Comparison of ENCODE assay signal across 1 cellular context in the genomic region with DNA sequence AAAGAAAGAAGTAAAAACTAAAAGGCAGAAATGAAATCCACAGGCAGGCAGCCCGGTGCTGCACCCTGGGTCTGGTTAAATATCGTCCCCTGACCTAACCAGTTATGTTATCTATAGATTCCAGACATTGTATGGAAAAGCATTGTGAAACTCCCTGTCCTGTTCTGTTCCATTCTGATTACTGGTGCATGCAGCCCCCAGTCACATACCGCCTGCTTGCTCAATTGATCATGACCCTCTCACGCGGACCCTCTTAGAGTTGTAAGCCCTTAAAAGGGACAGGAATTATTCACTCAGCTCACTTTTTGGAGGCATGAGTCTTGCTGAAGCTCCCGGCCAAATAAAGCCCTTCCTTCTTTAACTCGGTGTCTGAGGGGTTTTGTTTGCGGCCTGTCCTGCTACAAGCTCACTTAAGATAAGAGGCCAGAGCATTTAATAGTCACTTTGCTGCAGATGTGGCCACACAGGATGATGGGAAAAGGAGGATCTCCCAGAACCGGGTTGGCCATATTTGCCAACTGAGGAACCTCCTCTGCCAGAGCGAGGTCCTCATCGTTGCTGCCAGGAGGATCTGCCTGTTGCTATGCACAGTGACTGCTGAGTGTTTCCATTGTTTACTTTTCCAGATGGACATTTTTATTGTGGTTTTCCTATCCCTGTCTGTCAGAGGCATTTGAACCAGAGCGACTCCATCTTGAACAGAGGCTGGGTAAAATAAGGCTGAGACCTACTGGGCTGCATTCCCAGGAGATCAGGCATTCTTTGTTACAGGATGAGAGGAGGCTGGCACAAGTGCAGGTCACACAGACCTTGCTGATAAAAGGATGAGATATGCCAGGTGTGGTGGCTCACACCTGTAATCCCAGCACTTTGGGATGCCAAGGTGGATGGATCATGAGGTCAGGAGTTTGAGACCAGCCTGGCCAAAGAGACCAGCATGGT.
TF ChIP-seq lines count a peak whose summit lies in the region.

No MANE protein-coding gene starts in this region.

TF ChIP-seq in K562, 482 proteins besides CTCF, POLR2A, EP300 and RAD21 (continued from another document and continues in another):
- TF ChIP-seq, protein P1, sequence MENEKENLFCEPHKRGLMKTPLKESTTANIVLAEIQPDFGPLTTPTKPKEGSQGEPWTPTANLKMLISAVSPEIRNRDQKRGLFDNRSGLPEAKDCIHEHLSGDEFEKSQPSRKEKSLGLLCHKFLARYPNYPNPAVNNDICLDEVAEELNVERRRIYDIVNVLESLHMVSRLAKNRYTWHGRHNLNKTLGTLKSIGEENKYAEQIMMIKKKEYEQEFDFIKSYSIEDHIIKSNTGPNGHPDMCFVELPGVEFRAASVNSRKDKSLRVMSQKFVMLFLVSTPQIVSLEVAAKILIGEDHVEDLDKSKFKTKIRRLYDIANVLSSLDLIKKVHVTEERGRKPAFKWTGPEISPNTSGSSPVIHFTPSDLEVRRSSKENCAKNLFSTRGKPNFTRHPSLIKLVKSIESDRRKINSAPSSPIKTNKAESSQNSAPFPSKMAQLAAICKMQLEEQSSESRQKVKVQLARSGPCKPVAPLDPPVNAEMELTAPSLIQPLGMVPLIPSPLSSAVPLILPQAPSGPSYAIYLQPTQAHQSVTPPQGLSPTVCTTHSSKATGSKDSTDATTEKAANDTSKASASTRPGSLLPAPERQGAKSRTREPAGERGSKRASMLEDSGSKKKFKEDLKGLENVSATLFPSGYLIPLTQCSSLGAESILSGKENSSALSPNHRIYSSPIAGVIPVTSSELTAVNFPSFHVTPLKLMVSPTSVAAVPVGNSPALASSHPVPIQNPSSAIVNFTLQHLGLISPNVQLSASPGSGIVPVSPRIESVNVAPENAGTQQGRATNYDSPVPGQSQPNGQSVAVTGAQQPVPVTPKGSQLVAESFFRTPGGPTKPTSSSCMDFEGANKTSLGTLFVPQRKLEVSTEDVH (IDR thresholded peaks at IDR 0.05; ENCODE audit: low read depth, partially characterized antibody) = peak; percentile 36
- TF ChIP-seq RFX5 (IDR thresholded peaks at IDR 0.05; ENCODE audit: low read depth, low read length) (no peak), FOXK2 (conservative IDR thresholded peaks at IDR 0.05 in 1 of 2, IDR thresholded peaks at IDR 0.05 in 1 of 2; ENCODE audit: low read depth in 2 of 2) (no peak), CBX8 (IDR thresholded peaks at IDR 0.05; ENCODE audit: borderline replicate concordance, extremely low read depth, low read depth, low read length, poor library complexity, severe bottlenecking) (no peak), HIVEP1 (CRISPR knock-in tag; IDR thresholded peaks at IDR 0.05) (peak; percentile 95), TCFL5 (CRISPR knock-in tag; conservative IDR thresholded peaks at IDR 0.05) (peak; percentile 85; the same call in 1 of the 2 replicates), ZNF584 (CRISPR knock-in tag; IDR thresholded peaks at IDR 0.05; ENCODE audit: low read depth) (peak; percentile 95), PTBP1 (IDR thresholded peaks at IDR 0.05; ENCODE audit: low read depth, low read length) (no peak), SIN3B (IDR thresholded peaks at IDR 0.05; ENCODE audit: low read depth) (no peak), MCM7 (IDR thresholded peaks at IDR 0.05) (no peak), PHF21A (IDR thresholded peaks at IDR 0.05; ENCODE audit: borderline replicate concordance, low read depth) (no peak), TEAD1 (CRISPR knock-in tag; IDR thresholded peaks at IDR 0.05) (peak; percentile 85 to 97), TAF1 (IDR thresholded peaks at IDR 0.05; ENCODE audit: control insufficient read depth, extremely low read depth, insufficient read depth, low read length, severe bottlenecking) (no peak), KAT8 (IDR thresholded peaks at IDR 0.05; ENCODE audit: low read depth) (no peak), ZSCAN29 (IDR thresholded peaks at IDR 0.05) (no peak), ZNF121 (CRISPR knock-in tag; conservative IDR thresholded peaks at IDR 0.05) (no peak), ZNF143 (CRISPR knock-in tag; IDR thresholded peaks at IDR 0.05) (no peak; the same call in 1 of the 2 replicates), CTBP1 (IDR thresholded peaks at IDR 0.05; ENCODE audit: borderline replicate concordance) (0 out of 2 replicates have a peak, but pooled peaks have one; percentile 9), IFI16 (CRISPR knock-in tag; IDR thresholded peaks at IDR 0.05) (peak; percentile 98), ZC3H4 (CRISPR knock-in tag; IDR thresholded peaks at IDR 0.05; ENCODE audit: borderline replicate concordance) (no peak), ZNF444 (CRISPR knock-in tag; IDR thresholded peaks at IDR 0.05) (peak; percentile 89), MBD2 (IDR thresholded peaks at IDR 0.05; ENCODE audit: borderline replicate concordance, low read depth) (peak; percentile 17; the same call in 1 of the 2 replicates), KLF13 (tag; IDR thresholded peaks at IDR 0.05; ENCODE audit: borderline replicate concordance, low read depth) (peak; percentile 96), XRCC5 (IDR thresholded peaks at IDR 0.05; ENCODE audit: low read depth, low read length) (no peak), MEF2D (tag; conservative IDR thresholded peaks at IDR 0.05; ENCODE audit: low read depth) (peak; percentile 98), ZNF780A (CRISPR knock-in tag; IDR thresholded peaks at IDR 0.05) (peak; percentile 83; the same call in 1 of the 2 replicates), SREBF1 (IDR thresholded peaks at IDR 0.05; ENCODE audit: borderline replicate concordance, low read depth, low read length) (no peak), NFXL1 (CRISPR knock-in tag; IDR thresholded peaks at IDR 0.05) (peak; percentile 95), HDGF (IDR thresholded peaks at IDR 0.05) (no peak), NELFE (IDR thresholded peaks at IDR 0.05; ENCODE audit: insufficient read depth, insufficient read length) (no peak), RAD51 (IDR thresholded peaks at IDR 0.05; ENCODE audit: borderline replicate concordance, low read depth) (no peak), CCNT2 (IDR thresholded peaks at IDR 0.05; ENCODE audit: borderline replicate concordance, extremely low read depth, insufficient read length, low read depth, low read length) (peak; percentile 61), CBX2 (IDR thresholded peaks at IDR 0.05; ENCODE audit: insufficient read depth, low read length, poor library complexity, severe bottlenecking) (no peak), YBX1 (IDR thresholded peaks at IDR 0.05) (no peak), NFATC3 (IDR thresholded peaks at IDR 0.05) (no peak), ILK (tag; IDR thresholded peaks at IDR 0.05; ENCODE audit: borderline replicate concordance, low read depth) (peak; percentile 93), FOS (IDR thresholded peaks at IDR 0.05; ENCODE audit: extremely low read depth, insufficient read length) (no peak), TEAD4 (IDR thresholded peaks at IDR 0.05; ENCODE audit: low read length) (peak; percentile 94), TEAD4 (CRISPR knock-in tag; IDR thresholded peaks at IDR 0.05; ENCODE audit: borderline replicate concordance) (no peak), SP2 (IDR thresholded peaks at IDR 0.05; ENCODE audit: extremely low read depth, low read depth, low read length, poor library complexity, severe bottlenecking) (no peak), ZNF224 (CRISPR knock-in tag; IDR thresholded peaks at IDR 0.05) (no peak)
- TF ChIP-seq, protein P2, sequence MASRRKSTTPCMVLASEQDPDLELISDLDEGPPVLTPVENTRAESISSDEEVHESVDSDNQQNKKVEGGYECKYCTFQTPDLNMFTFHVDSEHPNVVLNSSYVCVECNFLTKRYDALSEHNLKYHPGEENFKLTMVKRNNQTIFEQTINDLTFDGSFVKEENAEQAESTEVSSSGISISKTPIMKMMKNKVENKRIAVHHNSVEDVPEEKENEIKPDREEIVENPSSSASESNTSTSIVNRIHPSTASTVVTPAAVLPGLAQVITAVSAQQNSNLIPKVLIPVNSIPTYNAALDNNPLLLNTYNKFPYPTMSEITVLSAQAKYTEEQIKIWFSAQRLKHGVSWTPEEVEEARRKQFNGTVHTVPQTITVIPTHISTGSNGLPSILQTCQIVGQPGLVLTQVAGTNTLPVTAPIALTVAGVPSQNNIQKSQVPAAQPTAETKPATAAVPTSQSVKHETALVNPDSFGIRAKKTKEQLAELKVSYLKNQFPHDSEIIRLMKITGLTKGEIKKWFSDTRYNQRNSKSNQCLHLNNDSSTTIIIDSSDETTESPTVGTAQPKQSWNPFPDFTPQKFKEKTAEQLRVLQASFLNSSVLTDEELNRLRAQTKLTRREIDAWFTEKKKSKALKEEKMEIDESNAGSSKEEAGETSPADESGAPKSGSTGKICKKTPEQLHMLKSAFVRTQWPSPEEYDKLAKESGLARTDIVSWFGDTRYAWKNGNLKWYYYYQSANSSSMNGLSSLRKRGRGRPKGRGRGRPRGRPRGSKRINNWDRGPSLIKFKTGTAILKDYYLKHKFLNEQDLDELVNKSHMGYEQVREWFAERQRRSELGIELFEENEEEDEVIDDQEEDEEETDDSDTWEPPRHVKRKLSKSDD (conservative IDR thresholded peaks at IDR 0.05; ENCODE audit: low read length) = no peak
- TF ChIP-seq, protein P3, sequence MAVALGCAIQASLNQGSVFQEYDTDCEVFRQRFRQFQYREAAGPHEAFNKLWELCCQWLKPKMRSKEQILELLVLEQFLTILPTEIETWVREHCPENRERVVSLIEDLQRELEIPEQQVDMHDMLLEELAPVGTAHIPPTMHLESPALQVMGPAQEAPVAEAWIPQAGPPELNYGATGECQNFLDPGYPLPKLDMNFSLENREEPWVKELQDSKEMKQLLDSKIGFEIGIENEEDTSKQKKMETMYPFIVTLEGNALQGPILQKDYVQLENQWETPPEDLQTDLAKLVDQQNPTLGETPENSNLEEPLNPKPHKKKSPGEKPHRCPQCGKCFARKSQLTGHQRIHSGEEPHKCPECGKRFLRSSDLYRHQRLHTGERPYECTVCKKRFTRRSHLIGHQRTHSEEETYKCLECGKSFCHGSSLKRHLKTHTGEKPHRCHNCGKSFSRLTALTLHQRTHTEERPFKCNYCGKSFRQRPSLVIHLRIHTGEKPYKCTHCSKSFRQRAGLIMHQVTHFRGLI (CRISPR knock-in tag; IDR thresholded peaks at IDR 0.05) = peak; percentile 79
- TF ChIP-seq, protein P4, sequence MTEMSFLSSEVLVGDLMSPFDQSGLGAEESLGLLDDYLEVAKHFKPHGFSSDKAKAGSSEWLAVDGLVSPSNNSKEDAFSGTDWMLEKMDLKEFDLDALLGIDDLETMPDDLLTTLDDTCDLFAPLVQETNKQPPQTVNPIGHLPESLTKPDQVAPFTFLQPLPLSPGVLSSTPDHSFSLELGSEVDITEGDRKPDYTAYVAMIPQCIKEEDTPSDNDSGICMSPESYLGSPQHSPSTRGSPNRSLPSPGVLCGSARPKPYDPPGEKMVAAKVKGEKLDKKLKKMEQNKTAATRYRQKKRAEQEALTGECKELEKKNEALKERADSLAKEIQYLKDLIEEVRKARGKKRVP (CRISPR knock-in tag; IDR thresholded peaks at IDR 0.05) = peak; percentile 92
- TF ChIP-seq, protein P5, sequence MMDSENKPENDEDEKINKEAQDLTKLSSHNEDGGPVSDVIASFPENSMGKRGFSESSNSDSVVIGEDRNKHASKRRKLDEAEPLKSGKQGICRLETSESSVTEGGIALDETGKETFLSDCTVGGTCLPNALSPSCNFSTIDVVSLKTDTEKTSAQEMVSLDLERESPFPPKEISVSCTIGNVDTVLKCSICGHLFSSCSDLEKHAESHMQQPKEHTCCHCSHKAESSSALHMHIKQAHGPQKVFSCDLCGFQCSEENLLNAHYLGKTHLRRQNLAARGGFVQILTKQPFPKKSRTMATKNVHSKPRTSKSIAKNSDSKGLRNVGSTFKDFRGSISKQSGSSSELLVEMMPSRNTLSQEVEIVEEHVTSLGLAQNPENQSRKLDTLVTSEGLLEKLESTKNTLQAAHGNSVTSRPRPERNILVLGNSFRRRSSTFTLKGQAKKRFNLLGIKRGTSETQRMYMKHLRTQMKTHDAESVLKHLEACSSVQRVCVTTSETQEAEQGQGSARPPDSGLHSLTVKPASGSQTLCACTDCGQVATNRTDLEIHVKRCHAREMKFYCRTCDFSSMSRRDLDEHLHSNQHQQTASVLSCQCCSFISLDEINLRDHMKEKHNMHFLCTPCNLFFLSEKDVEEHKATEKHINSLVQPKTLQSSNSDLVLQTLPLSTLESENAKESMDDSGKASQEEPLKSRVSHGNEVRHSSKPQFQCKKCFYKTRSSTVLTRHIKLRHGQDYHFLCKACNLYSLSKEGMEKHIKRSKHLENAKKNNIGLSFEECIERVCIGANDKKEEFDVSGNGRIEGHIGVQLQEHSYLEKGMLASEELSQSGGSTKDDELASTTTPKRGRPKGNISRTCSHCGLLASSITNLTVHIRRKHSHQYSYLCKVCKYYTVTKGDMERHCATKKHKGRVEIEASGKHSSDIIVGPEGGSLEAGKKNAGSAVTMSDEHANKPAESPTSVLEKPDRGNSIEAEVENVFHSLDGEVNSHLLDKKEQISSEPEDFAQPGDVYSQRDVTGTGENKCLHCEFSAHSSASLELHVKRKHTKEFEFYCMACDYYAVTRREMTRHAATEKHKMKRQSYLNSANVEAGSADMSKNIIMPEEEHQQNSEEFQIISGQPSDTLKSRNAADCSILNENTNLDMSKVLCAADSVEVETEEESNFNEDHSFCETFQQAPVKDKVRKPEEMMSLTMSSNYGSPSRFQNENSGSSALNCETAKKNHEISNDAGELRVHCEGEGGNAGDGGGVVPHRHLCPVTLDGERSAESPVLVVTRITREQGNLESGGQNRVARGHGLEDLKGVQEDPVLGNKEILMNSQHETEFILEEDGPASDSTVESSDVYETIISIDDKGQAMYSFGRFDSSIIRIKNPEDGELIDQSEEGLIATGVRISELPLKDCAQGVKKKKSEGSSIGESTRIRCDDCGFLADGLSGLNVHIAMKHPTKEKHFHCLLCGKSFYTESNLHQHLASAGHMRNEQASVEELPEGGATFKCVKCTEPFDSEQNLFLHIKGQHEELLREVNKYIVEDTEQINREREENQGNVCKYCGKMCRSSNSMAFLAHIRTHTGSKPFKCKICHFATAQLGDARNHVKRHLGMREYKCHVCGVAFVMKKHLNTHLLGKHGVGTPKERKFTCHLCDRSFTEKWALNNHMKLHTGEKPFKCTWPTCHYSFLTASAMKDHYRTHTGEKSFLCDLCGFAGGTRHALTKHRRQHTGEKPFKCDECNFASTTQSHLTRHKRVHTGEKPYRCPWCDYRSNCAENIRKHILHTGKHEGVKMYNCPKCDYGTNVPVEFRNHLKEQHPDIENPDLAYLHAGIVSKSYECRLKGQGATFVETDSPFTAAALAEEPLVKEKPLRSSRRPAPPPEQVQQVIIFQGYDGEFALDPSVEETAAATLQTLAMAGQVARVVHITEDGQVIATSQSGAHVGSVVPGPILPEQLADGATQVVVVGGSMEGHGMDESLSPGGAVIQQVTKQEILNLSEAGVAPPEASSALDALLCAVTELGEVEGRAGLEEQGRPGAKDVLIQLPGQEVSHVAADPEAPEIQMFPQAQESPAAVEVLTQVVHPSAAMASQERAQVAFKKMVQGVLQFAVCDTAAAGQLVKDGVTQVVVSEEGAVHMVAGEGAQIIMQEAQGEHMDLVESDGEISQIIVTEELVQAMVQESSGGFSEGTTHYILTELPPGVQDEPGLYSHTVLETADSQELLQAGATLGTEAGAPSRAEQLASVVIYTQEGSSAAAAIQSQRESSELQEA (IDR thresholded peaks at IDR 0.05; ENCODE audit: low read depth) = no peak
